Comparison of ENCODE assay signal across 25 cellular contexts in genomic region chr3:175692256-175692655, GRCh38.
"Had no signal": no experiment of that assay in that cellular context is flagged by ENCODE, and none has a peak within 500 bp of the region (broad histone marks: within the 10 kb centered on the region; RNA-seq: fewer than 3 reads in every experiment).

No MANE protein-coding gene starts in this region.

- H3K27me3 ChIP-seq: ascending aorta, body of pancreas had no signal

- H3K4me1 Mint-ChIP-seq: activated B cell treated with CpG ODN at 0.5 μM for 24 hours; activated CD4-positive, alpha-beta T cell treated with anti-CD3 and anti-CD28 coated beads, Interleukin-2, amount 10 ng/mL, durations not matched to agents 7 days and 5 days; activated naive CD8-positive, alpha-beta T cell treated with anti-CD3 and anti-CD28 coated beads, Interleukin-2, amount 50 U/mL, for 24 hours; T-cell had no signal

- H3K4me3 Mint-ChIP-seq: activated B cell treated with CpG ODN at 0.5 μM for 24 hours; activated CD4-positive, alpha-beta memory T cell treated with anti-CD3 and anti-CD28 coated beads for 36 hours; activated CD4-positive, alpha-beta T cell treated with anti-CD3 and anti-CD28 coated beads, Interleukin-2, amount 10 ng/mL, durations not matched to agents 7 days and 5 days; activated naive CD8-positive, alpha-beta T cell treated with anti-CD3 and anti-CD28 coated beads, Interleukin-2, amount 50 U/mL, for 24 hours; activated T-cell treated with anti-CD3 and anti-CD28 coated beads, Interleukin-2, amount 50 U/mL, for 4 hours; T-cell had no signal

- H3K36me3 Mint-ChIP-seq: activated CD4-positive, alpha-beta memory T cell treated with anti-CD3 and anti-CD28 coated beads for 36 hours; activated naive CD4-positive, alpha-beta T cell treated with anti-CD3 and anti-CD28 coated beads, Interleukin-2, amount 50 U/mL, for 72 hours; T-cell had no signal

- H3K36me3 ChIP-seq: ascending aorta had no signal

- ATAC-seq: activated naive CD4-positive, alpha-beta T cell treated with anti-CD3 and anti-CD28 coated beads, Interleukin-2, amount 50 U/mL, for 72 hours; activated naive CD8-positive, alpha-beta T cell treated with anti-CD3 and anti-CD28 coated beads, Interleukin-2, amount 50 U/mL, for 24 hours; activated T-cell treated with anti-CD3 and anti-CD28 coated beads, Interleukin-2, amount 50 U/mL, for 4 hours; body of pancreas; T-cell had no signal

- H3K9me3 ChIP-seq: ascending aorta, body of pancreas had no signal

- H3K9me3 Mint-ChIP-seq: activated B cell treated with CpG ODN at 0.5 μM for 24 hours; activated CD4-positive, alpha-beta T cell treated with anti-CD3 and anti-CD28 coated beads, Interleukin-2, amount 10 ng/mL, durations not matched to agents 7 days and 5 days; activated naive CD8-positive, alpha-beta T cell treated with anti-CD3 and anti-CD28 coated beads, Interleukin-2, amount 50 U/mL, for 24 hours had no signal

- H3K4me1 ChIP-seq: ascending aorta, body of pancreas had no signal

- H3K4me3 ChIP-seq: ascending aorta, body of pancreas had no signal

- H3K27ac ChIP-seq: ascending aorta, body of pancreas had no signal

- DNase-seq: activated B cell treated with CpG ODN at 0.5 μM for 24 hours; activated CD4-positive, alpha-beta memory T cell treated with anti-CD3 and anti-CD28 coated beads for 36 hours; activated CD4-positive, alpha-beta T cell treated with anti-CD3 and anti-CD28 coated beads, Interleukin-2, amount 10 ng/mL, durations not matched to agents 7 days and 5 days; activated CD8-positive, alpha-beta memory T cell treated with anti-CD3 and anti-CD28 coated beads for 24 hours; activated effector memory CD4-positive, alpha-beta T cell treated with anti-CD3 and anti-CD28 coated beads, Interleukin-2, amount 50 U/mL, for 16 hours; activated naive CD4-positive, alpha-beta T cell treated with Interleukin-2 at 50 U/mL for 16 hours; activated naive CD8-positive, alpha-beta T cell treated with anti-CD3 and anti-CD28 coated beads, Interleukin-2, amount 50 U/mL, for 24 hours; activated T-cell treated with anti-CD3 and anti-CD28 coated beads, Interleukin-2, amount 50 U/mL, for 4 hours; amniotic stem cell; body of pancreas; central memory CD4-positive, alpha-beta T cell; KBM-7; NCI-H1105; NCI-H1436; NCI-H1694 treated with DMSO at 0.1 percent for 48 hours; NCI-H2029 treated with DMSO at 0.1 percent for 48 hours; NCI-H345; NCI-H510A treated with DMSO at 0.1 percent for 48 hours; NCI-H69; SIG-M5; T-cell; T-helper 2 cell; T1000 had no signal

- H3K27me3 Mint-ChIP-seq: activated B cell treated with CpG ODN at 0.5 μM for 24 hours; activated CD4-positive, alpha-beta memory T cell treated with anti-CD3 and anti-CD28 coated beads for 36 hours; activated CD4-positive, alpha-beta T cell treated with anti-CD3 and anti-CD28 coated beads, Interleukin-2, amount 10 ng/mL, durations not matched to agents 7 days and 5 days; activated naive CD8-positive, alpha-beta T cell treated with anti-CD3 and anti-CD28 coated beads, Interleukin-2, amount 50 U/mL, for 24 hours; T-cell had no signal

- H3K27ac Mint-ChIP-seq: activated B cell treated with CpG ODN at 0.5 μM for 24 hours; activated CD4-positive, alpha-beta memory T cell treated with anti-CD3 and anti-CD28 coated beads for 36 hours; activated CD4-positive, alpha-beta T cell treated with anti-CD3 and anti-CD28 coated beads, Interleukin-2, amount 10 ng/mL, durations not matched to agents 7 days and 5 days; activated naive CD4-positive, alpha-beta T cell treated with anti-CD3 and anti-CD28 coated beads, Interleukin-2, amount 50 U/mL, for 72 hours; activated naive CD8-positive, alpha-beta T cell treated with anti-CD3 and anti-CD28 coated beads, Interleukin-2, amount 50 U/mL, for 24 hours; T-cell had no signal
